In the genomic region with DNA sequence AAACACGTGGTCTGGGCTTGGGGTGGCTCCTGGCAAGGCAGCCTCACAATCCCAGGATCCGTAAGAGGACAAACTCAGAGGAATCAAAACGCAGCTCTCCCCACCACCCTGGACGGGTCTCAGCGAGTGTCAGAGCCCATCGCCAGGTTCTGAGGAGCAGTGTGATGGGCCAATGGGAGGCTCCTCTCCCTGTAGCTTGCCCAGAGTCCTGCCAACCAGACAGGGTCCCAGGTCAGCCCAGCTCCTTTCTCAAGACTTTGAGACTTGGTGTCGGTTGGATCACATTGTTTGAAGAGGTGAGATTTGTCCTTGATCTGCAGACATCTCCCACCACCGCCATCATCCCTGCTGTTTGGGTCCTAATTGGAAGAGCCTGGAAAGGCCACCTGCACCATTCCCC, we compare ENCODE assay signal across 1 cellular context.
TF ChIP-seq lines count a peak whose summit lies in the region.

No MANE protein-coding gene starts in this region.

TF ChIP-seq in WTC11, 78 proteins besides CTCF, POLR2A, EP300 and RAD21 (continued from another document):
- TF ChIP-seq, protein P1, sequence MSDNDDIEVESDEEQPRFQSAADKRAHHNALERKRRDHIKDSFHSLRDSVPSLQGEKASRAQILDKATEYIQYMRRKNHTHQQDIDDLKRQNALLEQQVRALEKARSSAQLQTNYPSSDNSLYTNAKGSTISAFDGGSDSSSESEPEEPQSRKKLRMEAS (CRISPR knock-in tag; IDR thresholded peaks at IDR 0.05) = no peak
- no peak for TF ChIP-seq GABPB1 (CRISPR knock-in tag; IDR thresholded peaks at IDR 0.05)
